In the genomic region with DNA sequence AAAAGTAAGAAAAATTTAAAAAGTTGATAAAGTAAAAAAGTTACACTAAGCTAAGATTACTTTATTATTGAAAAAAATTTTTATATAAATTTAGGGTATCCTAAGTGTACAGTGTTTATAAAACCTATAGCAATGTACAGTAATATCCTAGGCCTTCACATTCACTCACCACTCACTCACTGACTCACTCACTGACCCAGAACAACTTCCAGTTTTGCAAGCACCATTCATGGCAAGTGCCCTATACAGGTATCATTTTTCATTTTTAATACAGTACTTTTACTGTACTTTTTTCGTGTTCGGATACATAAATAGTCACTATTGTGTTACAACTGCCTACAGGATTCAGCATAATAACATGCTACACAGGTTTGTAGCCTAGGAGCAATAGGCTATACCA, we compare ENCODE assay signal across 25 cellular contexts. TPM values are rescaled to one million over a fixed set of nuclear protein-coding genes. Genes with fewer than 3 reads are reported as not detected.
DNase-seq lines count a peak whose midpoint lies in the region; TF ChIP-seq lines count a peak whose summit lies in the region.
"Had no signal": no experiment of that assay in that cellular context is flagged by ENCODE, and none has a peak within 500 bp of the region (broad histone marks: within the 10 kb centered on the region; RNA-seq: fewer than 3 reads in every experiment).

No MANE protein-coding gene starts in this region.

- H3K4me2 ChIP-seq in mammary epithelial cell (ENCODE audit: insufficient read depth, low read depth, low read length) = no peak overlapping the region
- H3K4me2 ChIP-seq: SK-N-SH had no signal

- CTCF ChIA-PET in mammary epithelial cell (lab: Charles Lee; ENCODE audit: low non-redundant PET) = no interaction called here
- CTCF ChIA-PET in CD8-positive, alpha-beta memory T cell (lab: Charles Lee) = no interaction called here

- H3K27ac ChIP-seq in mammary epithelial cell (ENCODE audit: insufficient read depth, low read depth, low read length) (no peak overlapping the region), breast epithelium (no peak overlapping the region), endodermal cell (ENCODE audit: low read depth, low read length) (no peak overlapping the region)
- H3K27ac ChIP-seq in CD8-positive, alpha-beta memory T cell (ENCODE audit: low read depth, low read length) = no peak overlapping the region
- H3K27ac ChIP-seq: C4-2B, Peyer's patch had no signal

- H3K9me3 Mint-ChIP-seq in endodermal cell = peaks cover 33% of the 10 kb centered on the region
- peaks cover 5 to 16% (median 15%) of the 10 kb centered on the region in 5 donors for H3K9me3 Mint-ChIP-seq in CD8-positive, alpha-beta memory T cell

- no TSS peak for BruUV-seq in mammary epithelial cell (replicated peaks; lab: Mats Ljungman, UMichigan)

- no peaks in the 10 kb centered on the region for H3K27me3 Mint-ChIP-seq in endodermal cell (ENCODE audit: insufficient read depth)
- H3K27me3 Mint-ChIP-seq in CD8-positive, alpha-beta memory T cell = peaks cover 5 to 19% of the 10 kb centered on the region in 2 donors

- peaks cover 11% of the 10 kb centered on the region for H3K36me3 Mint-ChIP-seq in endodermal cell (ENCODE audit: low read depth)
- peaks cover 0 to 16% (median 0%) of the 10 kb centered on the region in 3 donors for H3K36me3 Mint-ChIP-seq in CD8-positive, alpha-beta memory T cell
- H3K36me3 Mint-ChIP-seq: CD8-positive, alpha-beta T cell had no signal

- no peak overlapping the region for H3K27ac Mint-ChIP-seq in endodermal cell
- H3K27ac Mint-ChIP-seq in CD8-positive, alpha-beta memory T cell = no peak overlapping the region
- H3K27ac Mint-ChIP-seq: B cell; CD8-positive, alpha-beta T cell; HFFc6; T-helper 1 cell treated with Interleukin-12 subunit alpha and Interleukin-12 subunit beta and Interleukin-4 antibody, amounts not matched to agents 30 μg/mL and 1 μg/mL, for 36 hours had no signal

- H3K4me3 ChIP-seq in mammary epithelial cell (replicated peaks in 1 of 3; ENCODE audit: insufficient read depth in 1 of 3, low read depth in 2 of 3, low read length in 3 of 3) (no peak overlapping the region), breast epithelium (no peak overlapping the region), endodermal cell (ENCODE audit: low read length) (peak overlapping the region; percentile 41)
- no peak overlapping the region for H3K4me3 ChIP-seq in CD8-positive, alpha-beta memory T cell (ENCODE audit: low read length)
- H3K4me3 ChIP-seq: GM12878, HAP-1, Peyer's patch had no signal

- DNase-seq in mammary epithelial cell (peak; percentile 46), breast epithelium (ENCODE audit: low spot score in 2 of 2) (no peak), NCI-H69 (lab: John Stamatoyannopoulos, UW) (peak; percentile 81), endodermal cell (no peak), MV-4-11 (lab: John Stamatoyannopoulos, UW) (no peak), hepatic stellate cell (ENCODE audit: low spot score) (no peak)
- no peak for DNase-seq in CD8-positive, alpha-beta memory T cell
- DNase-seq: CD8-positive, alpha-beta T cell; DMS 273 treated with DMSO at 0.1 percent for 48 hours; GDM1; GOT3; HFFc6; KBM-7; NCI-H1092; NCI-H1417 treated with DMSO at 0.1 percent for 48 hours; NCI-H446; NCI-H524 treated with DMSO at 0.1 percent for 48 hours; Peyer's patch; SK-N-SH; SW 1271 had no signal

- in situ Hi-C loops in mammary epithelial cell (cut with MboI; ENCODE audit: low sequenced_read_pairs in 2 of 2) = no loop called here

- no peaks in the 10 kb centered on the region for H3K27me3 ChIP-seq in mammary epithelial cell (ENCODE audit: insufficient read depth, low read length)
- no peaks in the 10 kb centered on the region for H3K27me3 ChIP-seq in breast epithelium
- no peaks in the 10 kb centered on the region for H3K27me3 ChIP-seq in endodermal cell (ENCODE audit: control insufficient read depth, insufficient read depth, low read length, poor library complexity, severe bottlenecking)
- no peaks in the 10 kb centered on the region for H3K27me3 ChIP-seq in CD8-positive, alpha-beta memory T cell (ENCODE audit: insufficient read depth, low read length, poor library complexity, severe bottlenecking)
- H3K27me3 ChIP-seq: Peyer's patch had no signal

- WGBS in mammary epithelial cell (ENCODE audit: low coverage, missing lambda C conversion rate) = 89% methylated on average over 2 of the region's 2 CpGs
- 87 to 100% methylated on average over 1 to 2 of the region's 2 CpGs for WGBS in endodermal cell (ENCODE audit: insufficient coverage in 1 of 2, insufficient read length in 1 of 2), 2 experiments

- no peak for TF ChIP-seq CTCF in mammary epithelial cell (conservative IDR thresholded peaks at IDR 0.05 in 1 of 2, IDR thresholded peaks at IDR 0.05 in 1 of 2; ENCODE audit: extremely low read depth in 1 of 2, insufficient read depth in 1 of 2, low read depth in 1 of 2, low read length in 2 of 2)
- TF ChIP-seq CTCF in breast epithelium (IDR thresholded peaks at IDR 0.05) = no peak
- no peak for TF ChIP-seq CTCF in endodermal cell (conservative IDR thresholded peaks at IDR 0.05)

- H3K79me2 ChIP-seq in mammary epithelial cell (ENCODE audit: insufficient read depth, low read length) = no peaks in the 10 kb centered on the region

- H3K4me1 ChIP-seq in mammary epithelial cell (ENCODE audit: insufficient read depth, low read length) (peaks cover 6% of the 10 kb centered on the region), breast epithelium (no peaks in the 10 kb centered on the region), endodermal cell (ENCODE audit: control insufficient read depth, insufficient read depth, low read length) (peaks cover 4% of the 10 kb centered on the region)
- H3K4me1 ChIP-seq in CD8-positive, alpha-beta memory T cell (ENCODE audit: insufficient read depth, low read length) = no peaks in the 10 kb centered on the region
- H3K4me1 ChIP-seq: Peyer's patch had no signal

- H3K9ac ChIP-seq in mammary epithelial cell (ENCODE audit: insufficient read depth, low read length) (no peak overlapping the region), endodermal cell (ENCODE audit: extremely low read depth, low read length, poor library complexity, severe bottlenecking) (no peak overlapping the region)
- H3K9ac ChIP-seq: SK-N-SH had no signal

- H3K4me3 Mint-ChIP-seq in endodermal cell = no peak overlapping the region
- no peak overlapping the region for H3K4me3 Mint-ChIP-seq in CD8-positive, alpha-beta memory T cell
- H3K4me3 Mint-ChIP-seq: B cell; CD8-positive, alpha-beta T cell; HFFc6; T-helper 1 cell treated with Interleukin-12 subunit alpha and Interleukin-12 subunit beta and Interleukin-4 antibody, amounts not matched to agents 30 μg/mL and 1 μg/mL, for 36 hours had no signal

- peaks cover 7% of the 10 kb centered on the region for H3K4me1 Mint-ChIP-seq in endodermal cell
- H3K4me1 Mint-ChIP-seq in CD8-positive, alpha-beta memory T cell = no peaks in the 10 kb centered on the region
- H3K4me1 Mint-ChIP-seq: B cell had no signal

- H3K36me3 ChIP-seq in mammary epithelial cell (ENCODE audit: insufficient read depth, low read length) = no peaks in the 10 kb centered on the region
- H3K36me3 ChIP-seq in breast epithelium = no peaks in the 10 kb centered on the region
- H3K36me3 ChIP-seq in endodermal cell (ENCODE audit: control insufficient read depth, insufficient read depth, low read length) = no peaks in the 10 kb centered on the region
- no peaks in the 10 kb centered on the region for H3K36me3 ChIP-seq in CD8-positive, alpha-beta memory T cell (ENCODE audit: insufficient read depth, low read length)
- H3K36me3 ChIP-seq: HAP-1, Peyer's patch had no signal

- peaks cover 2% of the 10 kb centered on the region for H3K9me3 ChIP-seq in mammary epithelial cell (replicated peaks; ENCODE audit: insufficient read depth, low read length)
- peaks cover 6 to 16% of the 10 kb centered on the region in 2 donors for H3K9me3 ChIP-seq in breast epithelium
- peaks cover 41% of the 10 kb centered on the region for H3K9me3 ChIP-seq in endodermal cell (ENCODE audit: control insufficient read depth, low read length)
- no peaks in the 10 kb centered on the region for H3K9me3 ChIP-seq in CD8-positive, alpha-beta memory T cell (ENCODE audit: low read length)
- H3K9me3 ChIP-seq: HAP-1, Peyer's patch, SK-N-SH had no signal

- H4K20me1 ChIP-seq in mammary epithelial cell (ENCODE audit: insufficient read depth, low read length) = no peaks in the 10 kb centered on the region

- intact Hi-C loops in mammary epithelial cell (cut with micrococcal nuclease) (loop anchor here (10.0 kb wide), 1 partner anchor 247 kb away; no protein-coding TSS in a partner anchor), breast epithelium (cut with DNase I; ENCODE audit: low total_unique reads) (no loop called here)

- POLR2A ChIA-PET in CD8-positive, alpha-beta memory T cell (lab: Charles Lee) = no interaction called here

- no peak overlapping the region for H2AFZ ChIP-seq in mammary epithelial cell (ENCODE audit: low read depth, low read length)

- TF ChIP-seq POLR2A in breast epithelium (IDR thresholded peaks at IDR 0.05) = no peak

- dilution Hi-C loops in mammary epithelial cell (cut with HindIII; ENCODE audit: low sequenced_read_pairs) = no loop called here

RNA-seq across cellular contexts. Expression of gene THUMPD2, which starts 8.9 kb away (rescaled TPM):
- total RNA-seq in mammary epithelial cell = 10 to 100 TPM; 15.0 to 15.7 TPM
- polyA plus RNA-seq in mammary epithelial cell = 8.4 TPM
- polyA minus RNA-seq in mammary epithelial cell = 4.2 TPM
- 10 to 100 TPM in 2 of 3 donors, 1 to 10 TPM in 1; 8.3 to 38.2 (median 22.0) TPM for total RNA-seq in breast epithelium
- total RNA-seq in endodermal cell = 10 to 100 TPM; 11.3 to 13.6 TPM
- polyA plus RNA-seq in endodermal cell (2013, experiment 1 of 2) = 14.2 TPM
- 11.5 TPM for polyA plus RNA-seq in endodermal cell (2013, experiment 2 of 2)
- total RNA-seq in CD8-positive, alpha-beta memory T cell = 10 to 100 TPM; 12.2 to 15.1 TPM
- 8.0 TPM for polyA plus RNA-seq in CD8-positive, alpha-beta memory T cell

Comparison
In these comparisons a context has a peak if more than half of its experiments do, and no peak if none do; other contexts are left out.
1. DNase-seq: peak in mammary epithelial cell (single experiment) and NCI-H69 (single experiment); none in breast epithelium (0 of 2), endodermal cell (single experiment), CD8-positive, alpha-beta memory T cell (0 of 5), MV-4-11 (single experiment) and hepatic stellate cell (single experiment).